Comparison of ENCODE assay signal across 6 cellular contexts in genomic region chr16:70823498-70824118, GRCh38. TPM values are rescaled to one million over a fixed set of nuclear protein-coding genes. Genes with fewer than 3 reads are reported as not detected.
DNase-seq lines count a peak whose midpoint lies in the region; ATAC-seq lines count a peak whose summit lies in the region.
"Not testable (repeated sequence)": the region's sequence is repeated elsewhere in the genome, so short reads cannot be mapped to it uniquely, and the experiment has no call there.

No MANE protein-coding gene starts in this region.

- DNase-seq in LHCN-M2 (ENCODE audit: low read depth) (peak; percentile 35), dermis blood vessel endothelial cell (peak; percentile 24), myocyte (ENCODE audit: low read depth) (peak; percentile 12)
- not testable (repeated sequence) for DNase-seq in right cardiac atrium, aorta

- not testable (repeated sequence) for H3K27ac ChIP-seq in right cardiac atrium (ENCODE audit: low read length); aorta (ENCODE audit: low read depth in 1 of 2, low read length in 2 of 2)

- not testable (repeated sequence) for H3K9me3 ChIP-seq in right cardiac atrium (ENCODE audit: control insufficient read depth, low read length); aorta (ENCODE audit: control insufficient read depth, low read length)

- intact Hi-C loops in right cardiac atrium (cut with DNase I); aorta (cut with DNase I): not testable (repeated sequence)

- ATAC-seq in esophagus mucosa (peak; percentile 52), right cardiac atrium (peak; percentile 60 to 74), aorta (ENCODE audit: low FRiP score) (peak; percentile 48)

- not testable (repeated sequence) for H3K27me3 ChIP-seq in right cardiac atrium (ENCODE audit: control insufficient read depth, insufficient read depth); aorta (ENCODE audit: control insufficient read depth in 1 of 2, insufficient read depth in 2 of 2, low read length in 1 of 2)

- H3K4me1 ChIP-seq in right cardiac atrium (ENCODE audit: control insufficient read depth, insufficient read depth, low read length); aorta (ENCODE audit: control insufficient read depth in 1 of 2, insufficient read depth in 2 of 2, low read length in 2 of 2): not testable (repeated sequence)

- 64% methylated on average over 2 of the region's 4 CpGs for WGBS in right cardiac atrium
- 44 to 83% methylated on average over 1 to 2 of the region's 4 CpGs for WGBS in aorta, 2 donors

- not testable (repeated sequence) for H3K4me3 ChIP-seq in right cardiac atrium (ENCODE audit: low read length); aorta (ENCODE audit: low read length in 2 of 2)

- H3K36me3 ChIP-seq in aorta (ENCODE audit: control insufficient read depth in 1 of 2, insufficient read depth in 2 of 2, low read length in 1 of 2): not testable (repeated sequence)

RNA-seq across cellular contexts. Expression of gene VAC14, which starts 22.6 kb away (rescaled TPM):
- total RNA-seq in LHCN-M2 (2014; rRNA removed): 59.0 and 62.2 TPM in 2 replicates
- 55.2 TPM for polyA plus RNA-seq in LHCN-M2 (2012)
- total RNA-seq in dermis blood vessel endothelial cell: 20.6 and 40.4 TPM in 2 replicates
- total RNA-seq in esophagus mucosa: 22.0 TPM
- 10 to 100 TPM; 18.2 to 24.2 (median 23.0) TPM for total RNA-seq in right cardiac atrium
- polyA plus RNA-seq in right cardiac atrium: 27.4 TPM
- 74.0 and 75.7 TPM in 2 replicates for total RNA-seq in myocyte
- polyA plus RNA-seq in myocyte (2012): 131 TPM
- total RNA-seq in aorta: 10 to 100 TPM; 24.6 to 25.0 TPM
- polyA plus RNA-seq in aorta: 10 to 100 TPM; 19.8 to 24.8 TPM
